13 cellular contexts compared by ENCODE assay signal in the genomic region with DNA sequence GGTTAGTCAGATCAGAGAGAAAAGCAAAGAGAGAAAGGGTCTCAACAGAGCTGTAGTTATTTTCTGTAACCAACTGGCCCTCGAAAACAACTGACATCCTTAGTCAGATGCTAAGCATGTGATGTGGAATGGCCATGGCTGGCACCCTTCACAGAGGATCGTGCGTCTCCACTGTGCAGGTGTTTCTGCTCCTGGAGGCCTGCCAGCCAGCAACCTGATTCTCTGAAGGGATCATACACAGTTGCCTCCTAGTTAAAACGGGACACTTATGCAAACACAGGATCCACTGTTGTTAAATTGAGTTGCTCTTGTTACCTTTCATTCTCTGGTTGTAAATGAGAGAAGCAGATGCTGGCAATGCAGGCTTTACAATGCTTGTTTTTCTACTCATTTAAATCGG.
DNase-seq lines count a peak whose midpoint lies in the region; ATAC-seq lines count a peak whose summit lies in the region.
"Had no signal": no experiment of that assay in that cellular context is flagged by ENCODE, and none has a peak within 500 bp of the region (broad histone marks: within the 10 kb centered on the region; RNA-seq: fewer than 3 reads in every experiment).

No MANE protein-coding gene starts in this region.

- H3K9me3 Mint-ChIP-seq in activated CD8-positive, alpha-beta T cell treated with anti-CD3 and anti-CD28 coated beads, Interleukin-2, amount 10 ng/mL, durations not matched to agents 7 days and 5 days (ENCODE audit: insufficient read depth): peaks cover 7% of the 10 kb centered on the region

- H3K4me3 Mint-ChIP-seq in activated CD8-positive, alpha-beta T cell treated with anti-CD3 and anti-CD28 coated beads, Interleukin-2, amount 10 ng/mL, durations not matched to agents 7 days and 5 days: no peak overlapping the region
- H3K4me3 Mint-ChIP-seq: activated B cell treated with CpG ODN at 0.5 μM for 24 hours; activated naive CD8-positive, alpha-beta T cell had no signal

- H3K27ac Mint-ChIP-seq in activated CD8-positive, alpha-beta T cell treated with anti-CD3 and anti-CD28 coated beads, Interleukin-2, amount 10 ng/mL, durations not matched to agents 7 days and 5 days: no peak overlapping the region
- H3K27ac Mint-ChIP-seq: activated B cell treated with CpG ODN at 0.5 μM for 24 hours; activated naive CD8-positive, alpha-beta T cell had no signal

- CTCF ChIA-PET in activated CD8-positive, alpha-beta T cell treated with anti-CD3 and anti-CD28 coated beads, Interleukin-2, amount 10 ng/mL, durations not matched to agents 7 days and 5 days (lab: Charles Lee): no interaction called here

- no peaks in the 10 kb centered on the region for H3K36me3 Mint-ChIP-seq in activated CD8-positive, alpha-beta T cell treated with anti-CD3 and anti-CD28 coated beads, Interleukin-2, amount 10 ng/mL, durations not matched to agents 7 days and 5 days (ENCODE audit: low read depth)
- H3K36me3 Mint-ChIP-seq: activated naive CD8-positive, alpha-beta T cell had no signal

- no peak for ATAC-seq in activated CD8-positive, alpha-beta T cell treated with anti-CD3 and anti-CD28 coated beads, Interleukin-2, amount 10 ng/mL, durations not matched to agents 7 days and 5 days
- ATAC-seq in HG03095 (IDR thresholded peaks at IDR 0.05; ENCODE audit: unreplicated experiment) (no peak), HG03342 (IDR thresholded peaks at IDR 0.05; ENCODE audit: unreplicated experiment) (no peak)

- POLR2A ChIA-PET in activated CD8-positive, alpha-beta T cell treated with anti-CD3 and anti-CD28 coated beads, Interleukin-2, amount 10 ng/mL, durations not matched to agents 7 days and 5 days (lab: Charles Lee): no interaction called here

- H3K4me1 Mint-ChIP-seq in activated CD8-positive, alpha-beta T cell treated with anti-CD3 and anti-CD28 coated beads, Interleukin-2, amount 10 ng/mL, durations not matched to agents 7 days and 5 days (ENCODE audit: low read depth): no peaks in the 10 kb centered on the region
- H3K4me1 Mint-ChIP-seq: activated B cell treated with CpG ODN at 0.5 μM for 24 hours had no signal

- peak; percentile 88 for DNase-seq in DMS53 treated with DMSO at 0.1 percent for 48 hours (lab: John Stamatoyannopoulos, UW; ENCODE audit: unreplicated experiment)
- peak; percentile 65 for DNase-seq in NCI-H187 treated with DMSO at 0.1 percent for 48 hours (lab: John Stamatoyannopoulos, UW)
- peak; percentile 97 for DNase-seq in NCI-H748 treated with DMSO at 0.1 percent for 48 hours (lab: John Stamatoyannopoulos, UW)
- DNase-seq in myocyte (ENCODE audit: low read depth): peak; percentile 91
- no peak for DNase-seq in activated CD8-positive, alpha-beta T cell treated with anti-CD3 and anti-CD28 coated beads, Interleukin-2, amount 10 ng/mL, durations not matched to agents 7 days and 5 days
- DNase-seq in activated CD4-positive, CD25-positive, alpha-beta regulatory T cell (lab: John Stamatoyannopoulos, UW): no peak
- DNase-seq: activated B cell treated with CpG ODN at 0.5 μM for 24 hours; MG63; stimulated activated CD4-positive, alpha-beta T cell treated with anti-CD3 and anti-CD28 coated beads, Interleukin-1b, Interleukin-23, amount 100 ng/mL, for 48 hours; tibial artery had no signal

- H3K27me3 Mint-ChIP-seq in activated CD8-positive, alpha-beta T cell treated with anti-CD3 and anti-CD28 coated beads, Interleukin-2, amount 10 ng/mL, durations not matched to agents 7 days and 5 days (ENCODE audit: low read depth): no peaks in the 10 kb centered on the region
- H3K27me3 Mint-ChIP-seq: activated B cell treated with CpG ODN at 0.5 μM for 24 hours had no signal

Comparison
In these comparisons a context has a peak if more than half of its experiments do, and no peak if none do; other contexts are left out.
1. DNase-seq: peak in DMS53 treated with DMSO at 0.1 percent for 48 hours (single experiment), NCI-H187 treated with DMSO at 0.1 percent for 48 hours (single experiment), NCI-H748 treated with DMSO at 0.1 percent for 48 hours (single experiment) and myocyte (single experiment); none in activated CD8-positive, alpha-beta T cell treated with anti-CD3 and anti-CD28 coated beads, Interleukin-2, amount 10 ng/mL, durations not matched to agents 7 days and 5 days (single experiment) and activated CD4-positive, CD25-positive, alpha-beta regulatory T cell (0 of 4).